ENCODE assay signal across 8 cellular contexts in genomic region chr4:42750091-42750490, GRCh38.
A peak's percentile ranks its signal among the peaks of the same experiment; 100 is the strongest.
DNase-seq lines count a peak whose midpoint lies in the region; ATAC-seq and TF ChIP-seq lines count a peak whose summit lies in the region.

No MANE protein-coding gene starts in this region.

- no peaks in the 10 kb centered on the region for H3K27me3 ChIP-seq in breast epithelium
- H3K27me3 ChIP-seq in parathyroid adenoma (ENCODE audit: control insufficient read depth, insufficient read depth, low read length) = no peaks in the 10 kb centered on the region

- no peak overlapping the region for H3K4me3 Mint-ChIP-seq in MCF 10A (ENCODE audit: unreplicated experiment)
- H3K4me3 Mint-ChIP-seq in activated naive CD8-positive, alpha-beta T cell treated with anti-CD3 and anti-CD28 coated beads, Interleukin-2, amount 50 U/mL, for 24 hours = no peak overlapping the region
- no peak overlapping the region for H3K4me3 Mint-ChIP-seq in mesothelial cell of epicardium

- ATAC-seq in activated naive CD8-positive, alpha-beta T cell treated with anti-CD3 and anti-CD28 coated beads, Interleukin-2, amount 50 U/mL, for 24 hours = peak; percentile 40
- ATAC-seq in HG03280 (IDR thresholded peaks at IDR 0.05; ENCODE audit: unreplicated experiment) (no peak), GM21447 (IDR thresholded peaks at IDR 0.05; ENCODE audit: unreplicated experiment) (no peak)

- H3K36me3 Mint-ChIP-seq in MCF 10A (ENCODE audit: insufficient read depth, unreplicated experiment) = no peaks in the 10 kb centered on the region
- no peaks in the 10 kb centered on the region for H3K36me3 Mint-ChIP-seq in activated naive CD8-positive, alpha-beta T cell treated with anti-CD3 and anti-CD28 coated beads, Interleukin-2, amount 50 U/mL, for 24 hours (ENCODE audit: low read depth)
- no peaks in the 10 kb centered on the region for H3K36me3 Mint-ChIP-seq in mesothelial cell of epicardium

- CTCF ChIA-PET in MCF 10A (lab: Yijun Ruan, JAX) = interaction anchor here (0.7 to 1.5 kb wide), 10 partner anchors 11 to 379 kb away, joined by 3 to 13 read pairs (median 4); no protein-coding TSS in a partner anchor

- no peaks in the 10 kb centered on the region for H3K79me2 ChIP-seq in parathyroid adenoma

- H3K36me3 ChIP-seq in breast epithelium = no peaks in the 10 kb centered on the region
- no peaks in the 10 kb centered on the region for H3K36me3 ChIP-seq in parathyroid adenoma (ENCODE audit: control insufficient read depth, insufficient read depth, low read length)

- H3K4me3 ChIP-seq in breast epithelium = no peak overlapping the region
- H3K4me3 ChIP-seq in parathyroid adenoma (ENCODE audit: low read depth, low read length) = no peak overlapping the region

- no peak overlapping the region for H3K9ac ChIP-seq in parathyroid adenoma

- H3K4me1 Mint-ChIP-seq in MCF 10A (ENCODE audit: insufficient read depth, unreplicated experiment) (no peaks in the 10 kb centered on the region), mesothelial cell of epicardium (no peaks in the 10 kb centered on the region)
- H3K4me1 Mint-ChIP-seq in activated naive CD8-positive, alpha-beta T cell treated with anti-CD3 and anti-CD28 coated beads, Interleukin-2, amount 50 U/mL, for 24 hours = peaks cover 8% of the 10 kb centered on the region

- no peaks in the 10 kb centered on the region for H3K4me1 ChIP-seq in breast epithelium
- no peaks in the 10 kb centered on the region for H3K4me1 ChIP-seq in parathyroid adenoma

- H3K27me3 Mint-ChIP-seq in MCF 10A (ENCODE audit: insufficient read depth, unreplicated experiment) (no peaks in the 10 kb centered on the region), mesothelial cell of epicardium (ENCODE audit: low read depth) (peaks cover 2% of the 10 kb centered on the region)
- no peaks in the 10 kb centered on the region for H3K27me3 Mint-ChIP-seq in activated naive CD8-positive, alpha-beta T cell treated with anti-CD3 and anti-CD28 coated beads, Interleukin-2, amount 50 U/mL, for 24 hours

- H3K27ac Mint-ChIP-seq in MCF 10A (ENCODE audit: low read depth, unreplicated experiment) (no peak overlapping the region), mesothelial cell of epicardium (no peak overlapping the region)
- H3K27ac Mint-ChIP-seq in activated naive CD8-positive, alpha-beta T cell treated with anti-CD3 and anti-CD28 coated beads, Interleukin-2, amount 50 U/mL, for 24 hours = no peak overlapping the region

- intact Hi-C loops in MCF 10A (cut with micrococcal nuclease) = loop anchor here (1.0 kb wide), 1 partner anchor 182 kb away; no protein-coding TSS in a partner anchor
- intact Hi-C loops in breast epithelium (cut with DNase I; ENCODE audit: low total_unique reads) = no loop called here

- no TSS peak for BruUV-seq in MCF 10A (replicated peaks; lab: Mats Ljungman, UMichigan)

- TF ChIP-seq CTCF in MCF 10A (IDR thresholded peaks at IDR 0.05; ENCODE audit: unreplicated experiment) (no peak), breast epithelium (IDR thresholded peaks at IDR 0.05) (no peak), parathyroid adenoma (IDR thresholded peaks at IDR 0.05) (peak; percentile 40), mesothelial cell of epicardium (IDR thresholded peaks at IDR 0.05; ENCODE audit: unreplicated experiment) (no peak)

- no peak overlapping the region for H2AFZ ChIP-seq in parathyroid adenoma

- H3K9me3 Mint-ChIP-seq in MCF 10A (ENCODE audit: unreplicated experiment) (no peaks in the 10 kb centered on the region), mesothelial cell of epicardium (peaks cover 10% of the 10 kb centered on the region)
- H3K9me3 Mint-ChIP-seq in activated naive CD8-positive, alpha-beta T cell treated with anti-CD3 and anti-CD28 coated beads, Interleukin-2, amount 50 U/mL, for 24 hours = peaks cover 5% of the 10 kb centered on the region

- no peak overlapping the region for H3K4me2 ChIP-seq in parathyroid adenoma (ENCODE audit: low read length)

- peak; percentile 38 for DNase-seq in MCF 10A (ENCODE audit: unreplicated experiment)
- no peak for DNase-seq in breast epithelium (ENCODE audit: low spot score in 2 of 2)
- DNase-seq in KG1 (lab: John Stamatoyannopoulos, UW) = peak; percentile 25
- DNase-seq in activated naive CD8-positive, alpha-beta T cell treated with anti-CD3 and anti-CD28 coated beads, Interleukin-2, amount 50 U/mL, for 24 hours = peak; percentile 8
- no peak for DNase-seq in mesothelial cell of epicardium (ENCODE audit: low spot score in 2 of 2, unreplicated experiment in 2 of 2)

- no peak overlapping the region for H3K27ac ChIP-seq in breast epithelium
- H3K27ac ChIP-seq in parathyroid adenoma = no peak overlapping the region

- POLR2A ChIA-PET in MCF 10A (lab: Yijun Ruan, JAX) = no interaction called here

- TF ChIP-seq POLR2A in breast epithelium (IDR thresholded peaks at IDR 0.05) = no peak

- H3K9me3 ChIP-seq in breast epithelium (no peaks in the 10 kb centered on the region), parathyroid adenoma (ENCODE audit: control insufficient read depth, low read length) (no peaks in the 10 kb centered on the region)

Comparison
In these comparisons a context has a peak if more than half of its experiments do, and no peak if none do; other contexts are left out.
1. DNase-seq: peak in MCF 10A (single experiment), KG1 (single experiment) and activated naive CD8-positive, alpha-beta T cell treated with anti-CD3 and anti-CD28 coated beads, Interleukin-2, amount 50 U/mL, for 24 hours (single experiment); none in breast epithelium (0 of 2) and mesothelial cell of epicardium (0 of 2).